ENCODE assay signal across 21 cellular contexts in genomic region chr20:49391404-49392245, GRCh38.
"Had no signal": no experiment of that assay in that cellular context is flagged by ENCODE, and none has a peak within 500 bp of the region (broad histone marks: within the 10 kb centered on the region; RNA-seq: fewer than 3 reads in every experiment).

No MANE protein-coding gene starts in this region.

- H3K36me3 ChIP-seq: brain microvascular endothelial cell, stomach, tibial artery had no signal

- H3K27me3 ChIP-seq: tibial artery had no signal

- ATAC-seq: activated CD8-positive, alpha-beta T cell treated with anti-CD3 and anti-CD28 coated beads for 36 hours; activated T-cell treated with anti-CD3 and anti-CD28 coated beads, Interleukin-2, amount 50 U/mL, for 4 hours; activated T-helper 17 cell treated with anti-CD3 and anti-CD28 coated beads, Interleukin-2, amount 50 U/mL, for 72 hours; natural killer cell; stimulated activated naive B cell treated with anti-CD40 and anti-IgM and Interleukin-4, amounts not matched to agents 10 μg/mL and 1 μg/mL and 100 μg/mL, for 72 hours had no signal

- DNase-seq: activated B cell treated with CpG ODN at 0.5 μM for 24 hours; activated CD4-positive, alpha-beta T cell treated with anti-CD3 and anti-CD28 coated beads, Interleukin-2, amount 50 U/mL, for 1 hour; activated CD8-positive, alpha-beta T cell treated with anti-CD3 and anti-CD28 coated beads for 36 hours; activated gamma-delta T cell treated with Interleukin-2 at 50 U/mL for 16 hours; activated naive CD4-positive, alpha-beta T cell treated with anti-CD3 and anti-CD28 coated beads, Interleukin-2, amount 50 U/mL, for 16 hours; activated T-cell treated with anti-CD3 and anti-CD28 coated beads, Interleukin-2, amount 50 U/mL, for 4 hours; amniotic stem cell; brain microvascular endothelial cell; caudate nucleus; head of caudate nucleus; mesendoderm; natural killer cell; stimulated activated CD4-positive, alpha-beta T cell treated with anti-CD3 and anti-CD28 coated beads, Interleukin-15, amount 100 ng/mL, for 24 hours; stimulated activated CD4-positive, alpha-beta T cell treated with anti-CD3 and anti-CD28 coated beads, Interleukin-2, amount 100 ng/mL, for 24 hours; stimulated activated naive B cell treated with anti-CD40 and anti-IgM and Interleukin-4, amounts not matched to agents 10 μg/mL and 1 μg/mL and 100 μg/mL, for 72 hours; stomach; T-helper 1 cell; tibial artery had no signal

- H3K36me3 Mint-ChIP-seq: natural killer cell; stimulated activated naive B cell treated with anti-CD40 and anti-IgM and Interleukin-4, amounts not matched to agents 10 μg/mL and 1 μg/mL and 100 μg/mL, for 72 hours had no signal

- H3K27ac ChIP-seq: brain microvascular endothelial cell, tibial artery had no signal

- H3K9me3 Mint-ChIP-seq: activated B cell treated with CpG ODN at 0.5 μM for 24 hours; activated CD8-positive, alpha-beta T cell treated with anti-CD3 and anti-CD28 coated beads for 36 hours; activated T-cell treated with anti-CD3 and anti-CD28 coated beads, Interleukin-2, amount 50 U/mL, for 4 hours; activated T-helper 17 cell treated with anti-CD3 and anti-CD28 coated beads, Interleukin-2, amount 50 U/mL, for 72 hours; natural killer cell; stimulated activated naive B cell treated with anti-CD40 and anti-IgM and Interleukin-4, amounts not matched to agents 10 μg/mL and 1 μg/mL and 100 μg/mL, for 72 hours; T-helper 2 cell treated with Interferon-gamma antibody and Interleukin-4, amounts not matched to agents 5 μg/mL and 100 μg/mL, for 36 hours had no signal

- H3K4me3 Mint-ChIP-seq: activated B cell treated with CpG ODN at 0.5 μM for 24 hours; activated CD8-positive, alpha-beta T cell treated with anti-CD3 and anti-CD28 coated beads for 36 hours; activated T-cell treated with anti-CD3 and anti-CD28 coated beads, Interleukin-2, amount 50 U/mL, for 4 hours; activated T-helper 17 cell treated with anti-CD3 and anti-CD28 coated beads, Interleukin-2, amount 50 U/mL, for 72 hours; natural killer cell; stimulated activated naive B cell treated with anti-CD40 and anti-IgM and Interleukin-4, amounts not matched to agents 10 μg/mL and 1 μg/mL and 100 μg/mL, for 72 hours; T-helper 2 cell treated with Interferon-gamma antibody and Interleukin-4, amounts not matched to agents 5 μg/mL and 100 μg/mL, for 36 hours had no signal

- H3K4me1 Mint-ChIP-seq: activated B cell treated with CpG ODN at 0.5 μM for 24 hours; activated T-helper 17 cell treated with anti-CD3 and anti-CD28 coated beads, Interleukin-2, amount 50 U/mL, for 72 hours; natural killer cell; stimulated activated naive B cell treated with anti-CD40 and anti-IgM and Interleukin-4, amounts not matched to agents 10 μg/mL and 1 μg/mL and 100 μg/mL, for 72 hours had no signal

- H3K4me3 ChIP-seq: lung, stomach, tibial artery had no signal

- H3K9me3 ChIP-seq: stomach, tibial artery had no signal

- H3K27ac Mint-ChIP-seq: activated B cell treated with CpG ODN at 0.5 μM for 24 hours; activated CD8-positive, alpha-beta T cell treated with anti-CD3 and anti-CD28 coated beads for 36 hours; activated T-helper 17 cell treated with anti-CD3 and anti-CD28 coated beads, Interleukin-2, amount 50 U/mL, for 72 hours; natural killer cell; stimulated activated naive B cell treated with anti-CD40 and anti-IgM and Interleukin-4, amounts not matched to agents 10 μg/mL and 1 μg/mL and 100 μg/mL, for 72 hours; T-helper 2 cell treated with Interferon-gamma antibody and Interleukin-4, amounts not matched to agents 5 μg/mL and 100 μg/mL, for 36 hours had no signal
